In the genomic region with DNA sequence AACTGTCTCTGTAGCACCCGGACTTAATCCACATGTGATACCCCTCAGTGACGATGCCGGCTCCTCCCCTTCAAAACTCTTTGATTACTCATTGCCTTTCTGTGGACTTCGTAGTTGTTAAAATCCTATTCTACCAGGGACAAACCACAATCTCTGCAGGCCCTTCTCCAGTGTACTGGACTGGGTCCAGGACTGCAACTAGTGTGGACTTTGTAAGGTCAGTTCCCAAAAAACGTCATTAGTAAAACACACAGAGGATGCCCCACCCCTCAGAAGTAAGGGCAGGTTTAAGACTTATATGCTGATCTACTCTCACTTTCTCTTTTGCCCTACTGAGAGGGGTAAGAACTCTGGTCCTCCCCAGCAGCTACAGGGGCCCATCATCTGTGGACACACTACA, we compare ENCODE assay signal across 1 cellular context.
TF ChIP-seq lines count a peak whose summit lies in the region.

No MANE protein-coding gene starts in this region.

TF ChIP-seq in HepG2, 621 proteins besides CTCF, POLR2A, EP300 and RAD21:
- TF ChIP-seq, protein P1, sequence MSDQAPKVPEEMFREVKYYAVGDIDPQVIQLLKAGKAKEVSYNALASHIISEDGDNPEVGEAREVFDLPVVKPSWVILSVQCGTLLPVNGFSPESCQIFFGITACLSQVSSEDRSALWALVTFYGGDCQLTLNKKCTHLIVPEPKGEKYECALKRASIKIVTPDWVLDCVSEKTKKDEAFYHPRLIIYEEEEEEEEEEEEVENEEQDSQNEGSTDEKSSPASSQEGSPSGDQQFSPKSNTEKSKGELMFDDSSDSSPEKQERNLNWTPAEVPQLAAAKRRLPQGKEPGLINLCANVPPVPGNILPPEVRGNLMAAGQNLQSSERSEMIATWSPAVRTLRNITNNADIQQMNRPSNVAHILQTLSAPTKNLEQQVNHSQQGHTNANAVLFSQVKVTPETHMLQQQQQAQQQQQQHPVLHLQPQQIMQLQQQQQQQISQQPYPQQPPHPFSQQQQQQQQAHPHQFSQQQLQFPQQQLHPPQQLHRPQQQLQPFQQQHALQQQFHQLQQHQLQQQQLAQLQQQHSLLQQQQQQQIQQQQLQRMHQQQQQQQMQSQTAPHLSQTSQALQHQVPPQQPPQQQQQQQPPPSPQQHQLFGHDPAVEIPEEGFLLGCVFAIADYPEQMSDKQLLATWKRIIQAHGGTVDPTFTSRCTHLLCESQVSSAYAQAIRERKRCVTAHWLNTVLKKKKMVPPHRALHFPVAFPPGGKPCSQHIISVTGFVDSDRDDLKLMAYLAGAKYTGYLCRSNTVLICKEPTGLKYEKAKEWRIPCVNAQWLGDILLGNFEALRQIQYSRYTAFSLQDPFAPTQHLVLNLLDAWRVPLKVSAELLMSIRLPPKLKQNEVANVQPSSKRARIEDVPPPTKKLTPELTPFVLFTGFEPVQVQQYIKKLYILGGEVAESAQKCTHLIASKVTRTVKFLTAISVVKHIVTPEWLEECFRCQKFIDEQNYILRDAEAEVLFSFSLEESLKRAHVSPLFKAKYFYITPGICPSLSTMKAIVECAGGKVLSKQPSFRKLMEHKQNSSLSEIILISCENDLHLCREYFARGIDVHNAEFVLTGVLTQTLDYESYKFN (CRISPR knock-in tag; conservative IDR thresholded peaks at IDR 0.05): peak; percentile 29; the same call in 1 of the 2 replicates
- TF ChIP-seq HNF4G (IDR thresholded peaks at IDR 0.05; ENCODE audit: borderline replicate concordance, low read depth, low read length): peak; percentile 55; the same call in 1 of the 2 replicates
- TF ChIP-seq HNF4G (CRISPR knock-in tag; IDR thresholded peaks at IDR 0.05; ENCODE audit: borderline replicate concordance, low read depth): no peak
- no peak for TF ChIP-seq CREB1 (IDR thresholded peaks at IDR 0.05)
- 0 out of 2 replicates have a peak, but pooled peaks have one; percentile 32 for TF ChIP-seq CREB1 (CRISPR knock-in tag; IDR thresholded peaks at IDR 0.05)
- TF ChIP-seq LCORL (IDR thresholded peaks at IDR 0.05): no peak
- peak; percentile 18; the same call in 1 of the 2 replicates for TF ChIP-seq LCORL (CRISPR knock-in tag; IDR thresholded peaks at IDR 0.05)
- no peak for TF ChIP-seq ZNF678 (CRISPR knock-in tag; IDR thresholded peaks at IDR 0.05)
- TF ChIP-seq ZMYM4 (CRISPR knock-in tag; IDR thresholded peaks at IDR 0.05): no peak
- peak; percentile 92 for TF ChIP-seq GFI1 (CRISPR knock-in tag; IDR thresholded peaks at IDR 0.05; ENCODE audit: borderline replicate concordance)
- no peak for TF ChIP-seq MAZ (IDR thresholded peaks at IDR 0.05; ENCODE audit: borderline replicate concordance, low read depth, low read length)
- TF ChIP-seq MAZ (CRISPR knock-in tag; IDR thresholded peaks at IDR 0.05; ENCODE audit: low read depth): 0 out of 2 replicates have a peak, but pooled peaks have one; percentile 39
- peak; percentile 69; the same call in 1 of the 2 replicates for TF ChIP-seq BHLHE40 (IDR thresholded peaks at IDR 0.05; ENCODE audit: low read length)
- 0 out of 2 replicates have a peak, but pooled peaks have one; percentile 32 for TF ChIP-seq CREM (IDR thresholded peaks at IDR 0.05)
- no peak for TF ChIP-seq CREM (CRISPR knock-in tag; IDR thresholded peaks at IDR 0.05)
- TF ChIP-seq, protein P2, sequence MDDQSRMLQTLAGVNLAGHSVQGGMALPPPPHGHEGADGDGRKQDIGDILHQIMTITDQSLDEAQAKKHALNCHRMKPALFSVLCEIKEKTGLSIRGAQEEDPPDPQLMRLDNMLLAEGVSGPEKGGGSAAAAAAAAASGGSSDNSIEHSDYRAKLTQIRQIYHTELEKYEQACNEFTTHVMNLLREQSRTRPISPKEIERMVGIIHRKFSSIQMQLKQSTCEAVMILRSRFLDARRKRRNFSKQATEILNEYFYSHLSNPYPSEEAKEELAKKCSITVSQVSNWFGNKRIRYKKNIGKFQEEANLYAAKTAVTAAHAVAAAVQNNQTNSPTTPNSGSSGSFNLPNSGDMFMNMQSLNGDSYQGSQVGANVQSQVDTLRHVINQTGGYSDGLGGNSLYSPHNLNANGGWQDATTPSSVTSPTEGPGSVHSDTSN (CRISPR knock-in tag; IDR thresholded peaks at IDR 0.05; ENCODE audit: borderline replicate concordance): no peak
- peak; percentile 68; the same call in 1 of the 2 replicates for TF ChIP-seq HNF4A (CRISPR knock-in tag; IDR thresholded peaks at IDR 0.05)
- peak; percentile 28; the same call in 1 of the 2 replicates for TF ChIP-seq HDAC2 (CRISPR knock-in tag; IDR thresholded peaks at IDR 0.05)
TF ChIP-seq in HepG2: peak in this region for 10.
